In genomic region chr17:8865811-8866210, GRCh38 we compare ENCODE assay signal across 14 cellular contexts. TPM values are rescaled to one million over a fixed set of nuclear protein-coding genes. Genes with fewer than 3 reads are reported as not detected.
"Had no signal": no experiment of that assay in that cellular context is flagged by ENCODE, and none has a peak within 500 bp of the region (broad histone marks: within the 10 kb centered on the region; RNA-seq: fewer than 3 reads in every experiment).

No MANE protein-coding gene starts in this region.

- H3K27me3 ChIP-seq: hepatocyte, uterus had no signal

- FAIRE-seq: astrocyte, frontal cortex, small intestine had no signal

- H3K36me3 ChIP-seq: tibial artery, uterus had no signal

- H3K36me3 Mint-ChIP-seq: mesothelial cell of epicardium had no signal

- H3K4me1 Mint-ChIP-seq: mesothelial cell of epicardium had no signal

- H3K27ac ChIP-seq: hepatocyte, tibial artery, uterus had no signal

- H3K4me1 ChIP-seq: tibial artery, uterus had no signal

- H3K4me2 ChIP-seq: hepatocyte had no signal

- H3K9me3 ChIP-seq: uterus had no signal

- DNase-seq: activated CD4-positive, alpha-beta T cell treated with anti-CD3 and anti-CD28 coated beads for 4 hours; activated gamma-delta T cell treated with Interleukin-2 at 50 U/mL for 16 hours; activated T-cell treated with anti-CD3 and anti-CD28 coated beads, Interleukin-2, amount 50 U/mL, for 48 hours; small intestine; T-helper 9 cell; uterus had no signal

- H3K79me2 ChIP-seq: hepatocyte had no signal

- H2AFZ ChIP-seq: hepatocyte had no signal

- H3K4me3 ChIP-seq: hepatocyte, tibial artery, uterus had no signal

- H3K4me3 Mint-ChIP-seq: mesothelial cell of epicardium had no signal

- H3K9me3 Mint-ChIP-seq: mesothelial cell of epicardium had no signal

- H3K27ac Mint-ChIP-seq: mesothelial cell of epicardium had no signal

RNA-seq across cellular contexts. Expression of gene PIK3R6, which starts 1.7 kb away (rescaled TPM):
- total RNA-seq: astrocyte, fibroblast of lung, kidney epithelial cell, mesothelial cell of epicardium, myocyte had no signal
